Comparison of ENCODE assay signal across 9 cellular contexts in the genomic region with DNA sequence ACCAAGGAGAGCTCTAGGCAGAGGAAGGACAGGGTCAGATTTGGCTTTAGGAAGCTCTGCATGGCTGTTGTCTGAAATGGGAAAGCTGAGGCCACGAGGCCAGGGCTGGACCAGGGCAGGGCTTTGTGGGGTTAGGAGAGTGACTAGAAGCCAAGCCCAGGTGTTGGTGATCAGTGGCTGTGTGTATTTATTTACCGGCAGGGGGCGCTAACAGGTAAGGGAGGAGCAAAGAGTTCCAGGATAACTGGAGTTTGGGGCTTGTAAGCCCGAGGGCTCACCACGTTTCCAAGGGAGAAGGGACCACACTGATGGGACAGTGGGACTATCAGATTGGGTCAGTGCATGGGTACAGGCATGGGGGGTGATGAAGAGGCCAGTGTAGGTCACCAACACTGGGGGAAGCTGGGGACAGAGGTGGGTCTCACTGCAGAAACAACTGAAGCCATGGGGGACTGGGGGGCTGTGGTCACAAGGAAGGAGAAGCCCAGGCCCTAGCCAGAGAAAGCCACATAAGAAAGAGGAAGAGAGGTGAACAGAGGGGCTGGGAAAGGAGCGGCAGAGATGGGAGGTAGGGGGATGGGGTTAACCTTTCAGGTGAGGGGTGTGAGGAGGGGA. TPM values are rescaled to one million over a fixed set of nuclear protein-coding genes. Genes with fewer than 3 reads are reported as not detected.
A peak's percentile ranks its signal among the peaks of the same experiment; 100 is the strongest.
DNase-seq lines count a peak whose midpoint lies in the region; ATAC-seq and TF ChIP-seq lines count a peak whose summit lies in the region.
"Had no signal": no experiment of that assay in that cellular context is flagged by ENCODE, and none has a peak within 500 bp of the region (broad histone marks: within the 10 kb centered on the region; RNA-seq: fewer than 3 reads in every experiment).

No MANE protein-coding gene starts in this region.

- H3K27ac Mint-ChIP-seq in activated CD8-positive, alpha-beta memory T cell treated with anti-CD3 and anti-CD28 coated beads, Interleukin-2, amount 10 ng/mL, durations not matched to agents 7 days and 5 days, result no peak overlapping the region

- H3K4me3 ChIP-seq in epithelial cell of esophagus (ENCODE audit: low read length) (no peak overlapping the region), neutrophil (ENCODE audit: low read depth in 1 of 2, low read length in 1 of 2) (no peak overlapping the region)

- no peaks in the 10 kb centered on the region for H3K9me3 ChIP-seq in neutrophil

- H3K36me3 ChIP-seq in neutrophil, result no peaks in the 10 kb centered on the region

- peaks cover 15 to 16% of the 10 kb centered on the region in 2 experiments for H3K4me1 ChIP-seq in neutrophil (ENCODE audit: control insufficient read depth in 1 of 2, insufficient read depth in 1 of 2, low read depth in 1 of 2, low read length in 1 of 2)

- CTCF ChIA-PET in activated CD8-positive, alpha-beta memory T cell treated with anti-CD3 and anti-CD28 coated beads, Interleukin-2, amount 10 ng/mL, durations not matched to agents 7 days and 5 days (lab: Charles Lee), result interaction anchor here (0.6 to 2.9 kb wide), 23 partner anchors 9 to 382 kb away, joined by 3 to 13 read pairs (median 4); a partner anchor contains a TSS

- TF ChIP-seq CTCF in epithelial cell of esophagus (IDR thresholded peaks at IDR 0.05; ENCODE audit: insufficient read depth, low read depth, low read length, missing control alignments) (peak; percentile 76), neutrophil (IDR thresholded peaks at IDR 0.05) (peak; percentile 72)

- H3K36me3 Mint-ChIP-seq in activated CD8-positive, alpha-beta memory T cell treated with anti-CD3 and anti-CD28 coated beads, Interleukin-2, amount 10 ng/mL, durations not matched to agents 7 days and 5 days, result peaks cover 2% of the 10 kb centered on the region

- no peak overlapping the region for H3K4me3 Mint-ChIP-seq in activated CD8-positive, alpha-beta memory T cell treated with anti-CD3 and anti-CD28 coated beads, Interleukin-2, amount 10 ng/mL, durations not matched to agents 7 days and 5 days

- DNase-seq in D341Med (ENCODE audit: low spot score) (peak; percentile 78), HT-29 (ENCODE audit: low spot score) (peak; percentile 90), NOMO-1 treated with dmso at 0.1 percent for 144 hours (lab: John Stamatoyannopoulos, UW; ENCODE audit: unreplicated experiment) (peak; percentile 24), epithelial cell of esophagus (ENCODE audit: low read depth) (peak; percentile 79), KG1 (lab: John Stamatoyannopoulos, UW) (no peak)
- DNase-seq in activated CD8-positive, alpha-beta memory T cell treated with anti-CD3 and anti-CD28 coated beads, Interleukin-2, amount 10 ng/mL, durations not matched to agents 7 days and 5 days, result peak; percentile 68

- H3K27me3 Mint-ChIP-seq in activated CD8-positive, alpha-beta memory T cell treated with anti-CD3 and anti-CD28 coated beads, Interleukin-2, amount 10 ng/mL, durations not matched to agents 7 days and 5 days, result no peaks in the 10 kb centered on the region

- peaks cover 25% of the 10 kb centered on the region for H3K4me1 Mint-ChIP-seq in activated CD8-positive, alpha-beta memory T cell treated with anti-CD3 and anti-CD28 coated beads, Interleukin-2, amount 10 ng/mL, durations not matched to agents 7 days and 5 days

- no peaks in the 10 kb centered on the region for H3K27me3 ChIP-seq in neutrophil

- H3K27ac ChIP-seq in neutrophil, result no peak overlapping the region

- ATAC-seq in activated CD8-positive, alpha-beta memory T cell treated with anti-CD3 and anti-CD28 coated beads, Interleukin-2, amount 10 ng/mL, durations not matched to agents 7 days and 5 days, result no peak
- ATAC-seq in GM18502 (IDR thresholded peaks at IDR 0.05; ENCODE audit: poor library complexity, unreplicated experiment), result no peak

- H3K9me3 Mint-ChIP-seq in activated CD8-positive, alpha-beta memory T cell treated with anti-CD3 and anti-CD28 coated beads, Interleukin-2, amount 10 ng/mL, durations not matched to agents 7 days and 5 days (ENCODE audit: low read depth), result no peaks in the 10 kb centered on the region

RNA-seq across cellular contexts. Expression of a gene that starts 3.9 kb away (rescaled TPM):
- 184 and 206 TPM in 2 replicates for total RNA-seq in HT-29 (2014; rRNA removed; shearing (Covaris generic))
- 10 to 100 TPM; 43.6 to 65.3 TPM for total RNA-seq in activated CD8-positive, alpha-beta memory T cell treated with anti-CD3 and anti-CD28 coated beads, Interleukin-2, amount 10 ng/mL, durations not matched to agents 7 days and 5 days

RNA-seq across cellular contexts. Expression of a gene that starts 14.2 kb away (rescaled TPM):
- 0.13 TPM in 1 of 2 replicates, not detected in the other for total RNA-seq in HT-29 (2014; rRNA removed; shearing (Covaris generic))
- total RNA-seq in activated CD8-positive, alpha-beta memory T cell treated with anti-CD3 and anti-CD28 coated beads, Interleukin-2, amount 10 ng/mL, durations not matched to agents 7 days and 5 days, result not detected
- total RNA-seq: activated CD8-positive, alpha-beta memory T cell treated with anti-CD3 and anti-CD28 coated beads for 36 hours had no signal

RNA-seq across cellular contexts. Expression of a gene that starts 16.0 kb away (rescaled TPM):
- total RNA-seq in HT-29 (2014; rRNA removed; shearing (Covaris generic)), result not detected in 2 replicates
- not detected for total RNA-seq in activated CD8-positive, alpha-beta memory T cell treated with anti-CD3 and anti-CD28 coated beads, Interleukin-2, amount 10 ng/mL, durations not matched to agents 7 days and 5 days
- total RNA-seq: activated CD8-positive, alpha-beta memory T cell treated with anti-CD3 and anti-CD28 coated beads for 36 hours had no signal

RNA-seq across cellular contexts. Expression of a gene that starts 21.2 kb away (rescaled TPM):
- total RNA-seq in HT-29 (2014; rRNA removed; shearing (Covaris generic)), result not detected in 2 replicates
- total RNA-seq in activated CD8-positive, alpha-beta memory T cell treated with anti-CD3 and anti-CD28 coated beads, Interleukin-2, amount 10 ng/mL, durations not matched to agents 7 days and 5 days, result not detected
- total RNA-seq: activated CD8-positive, alpha-beta memory T cell treated with anti-CD3 and anti-CD28 coated beads for 36 hours had no signal

RNA-seq across cellular contexts. Expression of a gene that starts 35.8 kb away (rescaled TPM):
- 7.0 and 8.6 TPM in 2 replicates for total RNA-seq in HT-29 (2014; rRNA removed; shearing (Covaris generic))
- total RNA-seq in activated CD8-positive, alpha-beta memory T cell treated with anti-CD3 and anti-CD28 coated beads, Interleukin-2, amount 10 ng/mL, durations not matched to agents 7 days and 5 days, result not detected
